Comparison of ENCODE assay signal across 1 cellular context in the genomic region with DNA sequence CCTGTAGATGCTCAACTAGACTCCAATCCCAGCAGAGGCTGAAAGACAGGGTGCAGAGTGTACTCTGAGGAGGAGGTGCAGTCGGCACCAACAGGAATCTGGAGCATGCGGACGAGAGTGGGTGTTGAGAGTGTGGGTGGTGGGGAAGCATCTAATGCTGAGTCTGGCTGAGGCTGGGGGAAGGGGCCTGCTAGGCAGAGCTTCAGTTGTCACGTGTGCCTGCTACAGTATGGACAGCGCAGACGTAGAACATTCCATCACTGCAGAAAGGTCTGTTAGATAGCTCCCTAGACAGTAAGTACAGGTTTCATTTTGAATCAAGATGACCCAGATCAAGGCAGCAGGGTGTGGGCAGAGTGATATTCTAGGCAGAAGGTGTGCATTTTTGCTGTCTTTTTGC.
TF ChIP-seq lines count a peak whose summit lies in the region.

No MANE protein-coding gene starts in this region.

TF ChIP-seq in GM12878, 131 proteins besides CTCF, POLR2A, EP300 and RAD21 (continues in another document):
- TF ChIP-seq, protein P1, sequence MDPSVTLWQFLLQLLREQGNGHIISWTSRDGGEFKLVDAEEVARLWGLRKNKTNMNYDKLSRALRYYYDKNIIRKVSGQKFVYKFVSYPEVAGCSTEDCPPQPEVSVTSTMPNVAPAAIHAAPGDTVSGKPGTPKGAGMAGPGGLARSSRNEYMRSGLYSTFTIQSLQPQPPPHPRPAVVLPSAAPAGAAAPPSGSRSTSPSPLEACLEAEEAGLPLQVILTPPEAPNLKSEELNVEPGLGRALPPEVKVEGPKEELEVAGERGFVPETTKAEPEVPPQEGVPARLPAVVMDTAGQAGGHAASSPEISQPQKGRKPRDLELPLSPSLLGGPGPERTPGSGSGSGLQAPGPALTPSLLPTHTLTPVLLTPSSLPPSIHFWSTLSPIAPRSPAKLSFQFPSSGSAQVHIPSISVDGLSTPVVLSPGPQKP (IDR thresholded peaks at IDR 0.05; ENCODE audit: low read depth, low read length), result no peak
- TF ChIP-seq POLR2AphosphoS5 (IDR thresholded peaks at IDR 0.05; ENCODE audit: low read length) (no peak), SREBF2 (IDR thresholded peaks at IDR 0.05; ENCODE audit: low read length) (no peak), ZSCAN29 (IDR thresholded peaks at IDR 0.05) (no peak), CREB1 (IDR thresholded peaks at IDR 0.05; ENCODE audit: low read depth) (peak; percentile 36; the same call in 1 of the 2 replicates), RUNX3 (IDR thresholded peaks at IDR 0.05; ENCODE audit: low read length) (peak; percentile 68), KLF5 (IDR thresholded peaks at IDR 0.05; ENCODE audit: partially characterized antibody) (no peak), TCF7 (IDR thresholded peaks at IDR 0.05; ENCODE audit: borderline replicate concordance) (0 out of 2 replicates have a peak, but pooled peaks have one; percentile 39), NFIC (IDR thresholded peaks at IDR 0.05; ENCODE audit: low read depth, low read length) (no peak), JUNB (IDR thresholded peaks at IDR 0.05) (peak; percentile 83), ZBED1 (IDR thresholded peaks at IDR 0.05; ENCODE audit: borderline replicate concordance) (no peak), NR2F1 (conservative IDR thresholded peaks at IDR 0.05) (no peak), EED (IDR thresholded peaks at IDR 0.05; ENCODE audit: low read depth) (no peak), ZNF622 (IDR thresholded peaks at IDR 0.05) (no peak), MEF2A (IDR thresholded peaks at IDR 0.05; ENCODE audit: insufficient read depth, low read depth, low read length) (no peak), CBX3 (IDR thresholded peaks at IDR 0.05; ENCODE audit: borderline replicate concordance, low read depth) (no peak), ETV6 (conservative IDR thresholded peaks at IDR 0.05 in 1 of 2, IDR thresholded peaks at IDR 0.05 in 1 of 2; ENCODE audit: borderline replicate concordance in 1 of 2, low read depth in 1 of 2) (no peak), TCF12 (IDR thresholded peaks at IDR 0.05; ENCODE audit: low read depth, low read length) (no peak), ZNF24 (IDR thresholded peaks at IDR 0.05) (no peak), RB1 (IDR thresholded peaks at IDR 0.05; ENCODE audit: borderline replicate concordance) (no peak), CHD2 (IDR thresholded peaks at IDR 0.05; ENCODE audit: borderline replicate concordance, low read depth, low read length) (no peak), NBN (IDR thresholded peaks at IDR 0.05) (no peak), SUPT20H (IDR thresholded peaks at IDR 0.05; ENCODE audit: borderline replicate concordance, control insufficient read depth, low read depth, low read length) (no peak), ZNF207 (IDR thresholded peaks at IDR 0.05; ENCODE audit: borderline replicate concordance) (no peak), YBX1 (IDR thresholded peaks at IDR 0.05) (no peak), SMC3 (IDR thresholded peaks at IDR 0.05; ENCODE audit: borderline replicate concordance, low read length) (no peak), SRF (IDR thresholded peaks at IDR 0.05; ENCODE audit: low read depth in 2 of 2, low read length in 2 of 2) (no peak), WRNIP1 (IDR thresholded peaks at IDR 0.05; ENCODE audit: borderline replicate concordance, low read depth, low read length) (no peak), SMARCA5 (IDR thresholded peaks at IDR 0.05) (no peak), ASH2L (IDR thresholded peaks at IDR 0.05; ENCODE audit: borderline replicate concordance, low read depth) (no peak), CREM (IDR thresholded peaks at IDR 0.05; ENCODE audit: low read depth) (peak; percentile 67), NR2C1 (IDR thresholded peaks at IDR 0.05) (no peak), RAD51 (IDR thresholded peaks at IDR 0.05) (no peak), GATAD2B (conservative IDR thresholded peaks at IDR 0.05; ENCODE audit: low read depth) (no peak), LARP7 (IDR thresholded peaks at IDR 0.05) (no peak), FOXK2 (IDR thresholded peaks at IDR 0.05) (no peak), BMI1 (IDR thresholded peaks at IDR 0.05; ENCODE audit: borderline replicate concordance) (no peak), FOXM1 (IDR thresholded peaks at IDR 0.05; ENCODE audit: low read depth, low read length) (0 out of 2 replicates have a peak, but pooled peaks have one; percentile 20), ZNF384 (IDR thresholded peaks at IDR 0.05; ENCODE audit: borderline replicate concordance, low read depth, low read length) (no peak), BCL11A (IDR thresholded peaks at IDR 0.05; ENCODE audit: low read depth, low read length) (no peak), HCFC1 (IDR thresholded peaks at IDR 0.05; ENCODE audit: low read length) (no peak), CHD1 (IDR thresholded peaks at IDR 0.05; ENCODE audit: low read depth, low read length) (no peak), EZH2 (IDR thresholded peaks at IDR 0.05; ENCODE audit: borderline replicate concordance, control insufficient read depth, low read depth, low read length) (no peak), IRF4 (IDR thresholded peaks at IDR 0.05; ENCODE audit: low read depth, low read length) (peak; percentile 26; the same call in 1 of the 2 replicates)
- TF ChIP-seq, protein P2, sequence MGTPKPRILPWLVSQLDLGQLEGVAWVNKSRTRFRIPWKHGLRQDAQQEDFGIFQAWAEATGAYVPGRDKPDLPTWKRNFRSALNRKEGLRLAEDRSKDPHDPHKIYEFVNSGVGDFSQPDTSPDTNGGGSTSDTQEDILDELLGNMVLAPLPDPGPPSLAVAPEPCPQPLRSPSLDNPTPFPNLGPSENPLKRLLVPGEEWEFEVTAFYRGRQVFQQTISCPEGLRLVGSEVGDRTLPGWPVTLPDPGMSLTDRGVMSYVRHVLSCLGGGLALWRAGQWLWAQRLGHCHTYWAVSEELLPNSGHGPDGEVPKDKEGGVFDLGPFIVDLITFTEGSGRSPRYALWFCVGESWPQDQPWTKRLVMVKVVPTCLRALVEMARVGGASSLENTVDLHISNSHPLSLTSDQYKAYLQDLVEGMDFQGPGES (IDR thresholded peaks at IDR 0.05), result no peak
- TF ChIP-seq, protein P3, sequence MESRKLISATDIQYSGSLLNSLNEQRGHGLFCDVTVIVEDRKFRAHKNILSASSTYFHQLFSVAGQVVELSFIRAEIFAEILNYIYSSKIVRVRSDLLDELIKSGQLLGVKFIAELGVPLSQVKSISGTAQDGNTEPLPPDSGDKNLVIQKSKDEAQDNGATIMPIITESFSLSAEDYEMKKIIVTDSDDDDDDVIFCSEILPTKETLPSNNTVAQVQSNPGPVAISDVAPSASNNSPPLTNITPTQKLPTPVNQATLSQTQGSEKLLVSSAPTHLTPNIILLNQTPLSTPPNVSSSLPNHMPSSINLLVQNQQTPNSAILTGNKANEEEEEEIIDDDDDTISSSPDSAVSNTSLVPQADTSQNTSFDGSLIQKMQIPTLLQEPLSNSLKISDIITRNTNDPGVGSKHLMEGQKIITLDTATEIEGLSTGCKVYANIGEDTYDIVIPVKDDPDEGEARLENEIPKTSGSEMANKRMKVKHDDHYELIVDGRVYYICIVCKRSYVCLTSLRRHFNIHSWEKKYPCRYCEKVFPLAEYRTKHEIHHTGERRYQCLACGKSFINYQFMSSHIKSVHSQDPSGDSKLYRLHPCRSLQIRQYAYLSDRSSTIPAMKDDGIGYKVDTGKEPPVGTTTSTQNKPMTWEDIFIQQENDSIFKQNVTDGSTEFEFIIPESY (IDR thresholded peaks at IDR 0.05), result no peak
- TF ChIP-seq, protein P4, sequence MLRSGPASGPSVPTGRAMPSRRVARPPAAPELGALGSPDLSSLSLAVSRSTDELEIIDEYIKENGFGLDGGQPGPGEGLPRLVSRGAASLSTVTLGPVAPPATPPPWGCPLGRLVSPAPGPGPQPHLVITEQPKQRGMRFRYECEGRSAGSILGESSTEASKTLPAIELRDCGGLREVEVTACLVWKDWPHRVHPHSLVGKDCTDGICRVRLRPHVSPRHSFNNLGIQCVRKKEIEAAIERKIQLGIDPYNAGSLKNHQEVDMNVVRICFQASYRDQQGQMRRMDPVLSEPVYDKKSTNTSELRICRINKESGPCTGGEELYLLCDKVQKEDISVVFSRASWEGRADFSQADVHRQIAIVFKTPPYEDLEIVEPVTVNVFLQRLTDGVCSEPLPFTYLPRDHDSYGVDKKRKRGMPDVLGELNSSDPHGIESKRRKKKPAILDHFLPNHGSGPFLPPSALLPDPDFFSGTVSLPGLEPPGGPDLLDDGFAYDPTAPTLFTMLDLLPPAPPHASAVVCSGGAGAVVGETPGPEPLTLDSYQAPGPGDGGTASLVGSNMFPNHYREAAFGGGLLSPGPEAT (IDR thresholded peaks at IDR 0.05; ENCODE audit: low read depth), result no peak
- TF ChIP-seq, protein P5, sequence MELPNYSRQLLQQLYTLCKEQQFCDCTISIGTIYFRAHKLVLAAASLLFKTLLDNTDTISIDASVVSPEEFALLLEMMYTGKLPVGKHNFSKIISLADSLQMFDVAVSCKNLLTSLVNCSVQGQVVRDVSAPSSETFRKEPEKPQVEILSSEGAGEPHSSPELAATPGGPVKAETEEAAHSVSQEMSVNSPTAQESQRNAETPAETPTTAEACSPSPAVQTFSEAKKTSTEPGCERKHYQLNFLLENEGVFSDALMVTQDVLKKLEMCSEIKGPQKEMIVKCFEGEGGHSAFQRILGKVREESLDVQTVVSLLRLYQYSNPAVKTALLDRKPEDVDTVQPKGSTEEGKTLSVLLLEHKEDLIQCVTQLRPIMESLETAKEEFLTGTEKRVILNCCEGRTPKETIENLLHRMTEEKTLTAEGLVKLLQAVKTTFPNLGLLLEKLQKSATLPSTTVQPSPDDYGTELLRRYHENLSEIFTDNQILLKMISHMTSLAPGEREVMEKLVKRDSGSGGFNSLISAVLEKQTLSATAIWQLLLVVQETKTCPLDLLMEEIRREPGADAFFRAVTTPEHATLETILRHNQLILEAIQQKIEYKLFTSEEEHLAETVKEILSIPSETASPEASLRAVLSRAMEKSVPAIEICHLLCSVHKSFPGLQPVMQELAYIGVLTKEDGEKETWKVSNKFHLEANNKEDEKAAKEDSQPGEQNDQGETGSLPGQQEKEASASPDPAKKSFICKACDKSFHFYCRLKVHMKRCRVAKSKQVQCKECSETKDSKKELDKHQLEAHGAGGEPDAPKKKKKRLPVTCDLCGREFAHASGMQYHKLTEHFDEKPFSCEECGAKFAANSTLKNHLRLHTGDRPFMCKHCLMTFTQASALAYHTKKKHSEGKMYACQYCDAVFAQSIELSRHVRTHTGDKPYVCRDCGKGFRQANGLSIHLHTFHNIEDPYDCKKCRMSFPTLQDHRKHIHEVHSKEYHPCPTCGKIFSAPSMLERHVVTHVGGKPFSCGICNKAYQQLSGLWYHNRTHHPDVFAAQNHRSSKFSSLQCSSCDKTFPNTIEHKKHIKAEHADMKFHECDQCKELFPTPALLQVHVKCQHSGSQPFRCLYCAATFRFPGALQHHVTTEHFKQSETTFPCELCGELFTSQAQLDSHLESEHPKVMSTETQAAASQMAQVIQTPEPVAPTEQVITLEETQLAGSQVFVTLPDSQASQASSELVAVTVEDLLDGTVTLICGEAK (IDR thresholded peaks at IDR 0.05; ENCODE audit: borderline replicate concordance), result no peak
- TF ChIP-seq, protein P6, sequence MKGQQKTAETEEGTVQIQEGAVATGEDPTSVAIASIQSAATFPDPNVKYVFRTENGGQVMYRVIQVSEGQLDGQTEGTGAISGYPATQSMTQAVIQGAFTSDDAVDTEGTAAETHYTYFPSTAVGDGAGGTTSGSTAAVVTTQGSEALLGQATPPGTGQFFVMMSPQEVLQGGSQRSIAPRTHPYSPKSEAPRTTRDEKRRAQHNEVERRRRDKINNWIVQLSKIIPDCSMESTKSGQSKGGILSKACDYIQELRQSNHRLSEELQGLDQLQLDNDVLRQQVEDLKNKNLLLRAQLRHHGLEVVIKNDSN (IDR thresholded peaks at IDR 0.05; ENCODE audit: borderline replicate concordance, extremely low read length, insufficient read depth, low read depth, low read length), result peak; percentile 64
- TF ChIP-seq, protein P7, sequence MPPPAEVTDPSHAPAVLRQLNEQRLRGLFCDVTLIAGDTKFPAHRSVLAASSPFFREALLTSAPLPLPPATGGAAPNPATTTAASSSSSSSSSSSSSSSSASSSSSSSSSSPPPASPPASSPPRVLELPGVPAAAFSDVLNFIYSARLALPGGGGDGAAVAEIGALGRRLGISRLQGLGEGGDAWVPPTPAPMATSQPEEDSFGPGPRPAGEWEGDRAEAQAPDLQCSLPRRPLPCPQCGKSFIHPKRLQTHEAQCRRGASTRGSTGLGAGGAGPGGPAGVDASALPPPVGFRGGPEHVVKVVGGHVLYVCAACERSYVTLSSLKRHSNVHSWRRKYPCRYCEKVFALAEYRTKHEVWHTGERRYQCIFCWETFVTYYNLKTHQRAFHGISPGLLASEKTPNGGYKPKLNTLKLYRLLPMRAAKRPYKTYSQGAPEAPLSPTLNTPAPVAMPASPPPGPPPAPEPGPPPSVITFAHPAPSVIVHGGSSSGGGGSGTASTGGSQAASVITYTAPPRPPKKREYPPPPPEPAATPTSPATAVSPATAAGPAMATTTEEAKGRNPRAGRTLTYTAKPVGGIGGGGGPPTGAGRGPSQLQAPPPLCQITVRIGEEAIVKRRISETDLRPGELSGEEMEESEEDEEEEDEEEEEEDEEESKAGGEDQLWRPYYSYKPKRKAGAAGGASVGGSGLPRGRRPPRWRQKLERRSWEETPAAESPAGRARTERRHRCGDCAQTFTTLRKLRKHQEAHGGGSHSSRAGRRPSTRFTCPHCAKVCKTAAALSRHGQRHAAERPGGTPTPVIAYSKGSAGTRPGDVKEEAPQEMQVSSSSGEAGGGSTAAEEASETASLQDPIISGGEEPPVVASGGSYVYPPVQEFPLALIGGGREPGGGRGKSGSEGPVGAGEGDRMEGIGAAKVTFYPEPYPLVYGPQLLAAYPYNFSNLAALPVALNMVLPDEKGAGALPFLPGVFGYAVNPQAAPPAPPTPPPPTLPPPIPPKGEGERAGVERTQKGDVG (CRISPR knock-in tag; IDR thresholded peaks at IDR 0.05), result no peak
